In genomic region chr11:16605971-16606783, GRCh38 we compare ENCODE assay signal across 1 cellular context.
A peak's percentile ranks its signal among the peaks of the same experiment; 100 is the strongest.
TF ChIP-seq lines count a peak whose summit lies in the region.

No MANE protein-coding gene starts in this region.

TF ChIP-seq in SK-N-SH, 30 proteins besides CTCF, POLR2A, EP300 and RAD21:
- TF ChIP-seq USF1 (IDR thresholded peaks at IDR 0.05; ENCODE audit: borderline replicate concordance, low read depth) (no peak), MXI1 (IDR thresholded peaks at IDR 0.05; ENCODE audit: low read depth, low read length) (peak; percentile 72; the same call in 1 of the 2 replicates), CHD2 (IDR thresholded peaks at IDR 0.05; ENCODE audit: low read length, partially characterized antibody) (peak; percentile 35), FOXJ3 (CRISPR knock-in tag; IDR thresholded peaks at IDR 0.05) (no peak; the same call in 1 of the 2 replicates), POLR2AphosphoS5 (IDR thresholded peaks at IDR 0.05; ENCODE audit: low read depth, low read length) (no peak), USF2 (IDR thresholded peaks at IDR 0.05; ENCODE audit: borderline replicate concordance, low read depth, low read length) (no peak), PBX3 (IDR thresholded peaks at IDR 0.05) (no peak), SMC3 (IDR thresholded peaks at IDR 0.05; ENCODE audit: low read depth, low read length) (peak; percentile 76), ZBTB33 (IDR thresholded peaks at IDR 0.05; ENCODE audit: borderline replicate concordance, low read depth) (no peak), FOSL2 (IDR thresholded peaks at IDR 0.05; ENCODE audit: borderline replicate concordance, low read depth) (no peak), MAX (IDR thresholded peaks at IDR 0.05; ENCODE audit: low read depth) (0 out of 2 replicates have a peak, but pooled peaks have one; percentile 15), RCOR1 (IDR thresholded peaks at IDR 0.05; ENCODE audit: low read length) (peak; percentile 46; the same call in 1 of the 2 replicates), RXRA (IDR thresholded peaks at IDR 0.05; ENCODE audit: borderline replicate concordance, low read depth) (no peak), REST (IDR thresholded peaks at IDR 0.05; ENCODE audit: low read depth, low read length) (no peak)
